Comparison of ENCODE assay signal across 23 cellular contexts in the genomic region with DNA sequence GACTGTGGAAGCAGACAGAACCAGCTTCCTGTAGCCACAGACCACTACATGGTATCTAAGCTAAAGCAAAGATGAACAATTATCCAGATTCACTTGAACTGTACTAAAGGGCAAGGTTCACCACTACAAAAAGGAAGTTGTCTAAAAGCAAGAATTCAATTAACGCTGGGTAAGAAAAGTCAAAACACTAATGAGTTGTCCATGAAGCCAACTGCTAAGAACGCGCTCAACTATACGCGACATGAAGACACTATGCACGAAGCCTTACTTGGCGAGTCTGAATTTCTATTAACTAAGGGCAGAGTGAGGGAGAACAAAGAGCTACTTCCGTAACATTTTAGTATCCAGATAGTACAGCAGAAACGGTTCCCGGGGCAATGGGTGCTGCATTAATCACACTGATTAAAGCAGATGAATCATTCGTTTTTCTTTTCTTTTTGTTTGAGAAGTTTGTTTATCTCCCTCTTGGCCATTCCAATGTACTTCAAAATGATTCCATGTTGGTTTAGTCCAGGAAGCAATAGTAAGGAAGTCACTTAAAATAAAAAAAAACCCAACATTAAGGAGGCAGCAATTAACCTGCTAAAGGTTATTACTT. TPM values are rescaled to one million over a fixed set of nuclear protein-coding genes. Genes with fewer than 3 reads are reported as not detected.
DNase-seq lines count a peak whose midpoint lies in the region; ATAC-seq, FAIRE-seq and TF ChIP-seq lines count a peak whose summit lies in the region.
"Had no signal": no experiment of that assay in that cellular context is flagged by ENCODE, and none has a peak within 500 bp of the region (broad histone marks: within the 10 kb centered on the region; RNA-seq: fewer than 3 reads in every experiment).

No MANE protein-coding gene starts in this region.

- BruUV-seq in PC-3 (replicated peaks; lab: Mats Ljungman, UMichigan), result no TSS peak
- no TSS peak for BruUV-seq in GM12878 (replicated peaks; lab: Mats Ljungman, UMichigan)

- TF ChIP-seq EP300 in GM12878 (IDR thresholded peaks at IDR 0.05; ENCODE audit: borderline replicate concordance in 1 of 2, control insufficient read depth in 1 of 2, low read depth in 2 of 2, low read length in 2 of 2), result no peak

- intact Hi-C loops in PC-3 (cut with micrococcal nuclease) (no loop called here), GM12878 (cut with micrococcal nuclease; ENCODE audit: unreplicated experiment) (loop anchor here (5.0 kb wide), 1 partner anchor 274 kb away; a partner anchor contains a TSS)

- no peak for FAIRE-seq in GM12878 (lab: Jason Lieb, UNC)
- FAIRE-seq: GM18507, islet of Langerhans had no signal

- H4K20me1 ChIP-seq in PC-3 (ENCODE audit: low read length) (peaks cover 32% of the 10 kb centered on the region), GM12878 (ENCODE audit: control insufficient read depth, insufficient read depth) (no peaks in the 10 kb centered on the region)

- ATAC-seq in PC-3 (peak; percentile 39), GM12878 (no peak)
- ATAC-seq in activated CD4-positive, CD25-positive, alpha-beta regulatory T cell treated with anti-CD3 and anti-CD28 coated beads, Interleukin-2, amount 50 U/mL, for 24 hours, result no peak
- ATAC-seq: psoas muscle had no signal

- H3K4me2 ChIP-seq in PC-3 (ENCODE audit: low read length) (no peak overlapping the region), GM12878 (ENCODE audit: control insufficient read depth, insufficient read depth) (no peak overlapping the region)
- H3K4me2 ChIP-seq: hepatocyte had no signal

- H3K36me3 Mint-ChIP-seq in nephron progenitor cell (ENCODE audit: low read depth), result peaks cover 89% of the 10 kb centered on the region

- SMC1A ChIA-PET in GM12878 (lab: Charles Lee; ENCODE audit: uncharacterized antibody, unreplicated experiment), result interaction anchor here (1.3 to 1.7 kb wide), 2 partner anchors 8 to 11 kb away, joined by 4 to 5 read pairs; no protein-coding TSS in a partner anchor

- in situ Hi-C loops in GM12878 (cut with MboI), result loop anchor here (10.0 kb wide), 1 partner anchor 732 kb away; a partner anchor contains a TSS

- H3K27me3 ChIP-seq in PC-3 (ENCODE audit: low read length) (no peaks in the 10 kb centered on the region), GM12878 (replicated peaks in 1 of 2; ENCODE audit: control insufficient read depth in 2 of 2, insufficient read depth in 2 of 2, low read length in 1 of 2) (no peaks in the 10 kb centered on the region)
- H3K27me3 ChIP-seq: breast epithelium, hepatocyte had no signal

- H3K27ac ChIP-seq in PC-3 (ENCODE audit: low read length) (no peak overlapping the region; the same call in 1 of the 2 replicates), GM12878 (ENCODE audit: control insufficient read depth, insufficient read depth) (no peak overlapping the region)
- H3K27ac ChIP-seq: breast epithelium, hepatocyte, psoas muscle, skin epidermis had no signal

- H3K4me1 ChIP-seq in PC-3 (ENCODE audit: insufficient read depth, low read length) (peaks cover 13% of the 10 kb centered on the region), GM12878 (ENCODE audit: control insufficient read depth, insufficient read depth, low read length) (no peaks in the 10 kb centered on the region)

- peaks cover 6% of the 10 kb centered on the region for H3K9me3 Mint-ChIP-seq in nephron progenitor cell
- H3K9me3 Mint-ChIP-seq: activated naive CD8-positive, alpha-beta T cell treated with anti-CD3 and anti-CD28 coated beads for 36 hours had no signal

- TF ChIP-seq POLR2A in GM12878 (IDR thresholded peaks at IDR 0.05; ENCODE audit: low read depth, low read length), result no peak

- TF ChIP-seq CTCF in PC-3 (conservative IDR thresholded peaks at IDR 0.05; ENCODE audit: low read depth, low read length) (no peak), GM12878 (IDR thresholded peaks at IDR 0.05 in 2 of 3, conservative IDR thresholded peaks at IDR 0.05 in 1 of 3; ENCODE audit: control insufficient read depth in 2 of 3, extremely low read depth in 1 of 3, insufficient read depth in 1 of 3, low read depth in 3 of 3, low read length in 3 of 3) (no peak), nephron progenitor cell (IDR thresholded peaks at IDR 0.05) (no peak)

- H3K4me3 ChIP-seq in PC-3 (ENCODE audit: low read length) (no peak overlapping the region), GM12878 (no peak overlapping the region)
- H3K4me3 ChIP-seq: breast epithelium, hepatocyte, psoas muscle, skin epidermis had no signal

- CTCF ChIA-PET in PC-3 (lab: Charles Lee), result no interaction called here
- CTCF ChIA-PET in GM12878 (lab: Yijun Ruan, JAX), result interaction anchor here (1.4 to 7.2 kb wide), 2 partner anchors 7 to 12 kb away, joined by 4 to 80 read pairs; a partner anchor contains a TSS

- H3K9me2 ChIP-seq in PC-3 (replicated peaks; ENCODE audit: low read length), result no peaks in the 10 kb centered on the region

- H3K9me3 ChIP-seq in PC-3 (ENCODE audit: low read length) (no peaks in the 10 kb centered on the region), GM12878 (replicated peaks; ENCODE audit: control insufficient read depth, insufficient read depth, low read length) (no peaks in the 10 kb centered on the region)
- H3K9me3 ChIP-seq: breast epithelium, Caco-2, psoas muscle had no signal

- H3K79me2 ChIP-seq in PC-3 (ENCODE audit: low read length) (peaks cover 50% of the 10 kb centered on the region), GM12878 (ENCODE audit: control insufficient read depth, insufficient read depth, low read length) (peaks cover 39% of the 10 kb centered on the region)

- DNase-seq in ELR (ENCODE audit: low read depth) (peak; percentile 50), PC-3 (peak; percentile 35), GM12878 (ENCODE audit: low read depth, low spot score) (no peak), nephron progenitor cell (no peak), globus pallidus (ENCODE audit: low spot score) (no peak), T1000 (lab: John Stamatoyannopoulos, UW) (no peak)
- no peak for DNase-seq in activated CD8-positive, alpha-beta memory T cell treated with anti-CD3 and anti-CD28 coated beads, Interleukin-2, amount 50 U/mL, for 48 hours
- DNase-seq: activated CD4-positive, alpha-beta T cell treated with anti-CD3 and anti-CD28 coated beads, Interleukin-2, amount 50 U/mL, for 4 hours; activated naive CD8-positive, alpha-beta T cell treated with anti-CD3 and anti-CD28 coated beads for 36 hours; Caco-2; foreskin fibroblast; psoas muscle; SHP77 treated with DMSO at 0.1 percent for 48 hours; stimulated activated CD4-positive, alpha-beta T cell treated with anti-CD3 and anti-CD28 coated beads, Interleukin-4, amount 100 ng/mL, for 24 hours; T-helper 1 cell had no signal

- RAD21 ChIA-PET in GM12878 (lab: Charles Lee; ENCODE audit: unreplicated experiment), result interaction anchor here (2.0 kb wide), 1 partner anchor 8 kb away, joined by 9 read pairs; a partner anchor contains a TSS

- H3K27ac Mint-ChIP-seq in nephron progenitor cell, result peak overlapping the region; percentile 4
- H3K27ac Mint-ChIP-seq: activated naive CD8-positive, alpha-beta T cell treated with anti-CD3 and anti-CD28 coated beads for 36 hours; B cell had no signal

- TF ChIP-seq RAD21 in GM12878 (IDR thresholded peaks at IDR 0.05; ENCODE audit: insufficient read depth, low read depth, low read length), result no peak

- peaks cover 23% of the 10 kb centered on the region for H3K4me1 Mint-ChIP-seq in nephron progenitor cell

- no peak overlapping the region for H3K4me3 Mint-ChIP-seq in nephron progenitor cell
- H3K4me3 Mint-ChIP-seq: activated naive CD8-positive, alpha-beta T cell treated with anti-CD3 and anti-CD28 coated beads for 36 hours; B cell; neural crest cell had no signal

- H3K27me3 Mint-ChIP-seq in nephron progenitor cell (ENCODE audit: low read depth, poor library complexity), result peaks cover 5% of the 10 kb centered on the region
- H3K27me3 Mint-ChIP-seq: B cell had no signal

- H3K36me3 ChIP-seq in PC-3 (ENCODE audit: low read depth, low read length) (peaks cover 77% of the 10 kb centered on the region), GM12878 (ENCODE audit: control insufficient read depth in 2 of 2, insufficient read depth in 2 of 2, low read length in 1 of 2) (peaks cover 3 to 37% of the 10 kb centered on the region in 2 experiments)
- H3K36me3 ChIP-seq: breast epithelium had no signal

- WGBS in GM12878 (ENCODE audit: insufficient coverage, insufficient replicate concordance, low lambda C conversion rate, missing lambda C conversion rate), result 88% methylated on average over 11 of the region's 11 CpGs

- H3F3A ChIP-seq in PC-3 (ENCODE audit: low read length, unreplicated experiment), result peaks cover 8% of the 10 kb centered on the region

- H2AFZ ChIP-seq in PC-3 (ENCODE audit: low read length), result no peak overlapping the region
- no peak overlapping the region for H2AFZ ChIP-seq in GM12878 (ENCODE audit: control insufficient read depth, low read depth, low read length)
- H2AFZ ChIP-seq: hepatocyte had no signal

- H3K9ac ChIP-seq in PC-3 (ENCODE audit: low read length) (no peak overlapping the region), GM12878 (ENCODE audit: control insufficient read depth, insufficient read depth, low read length) (no peak overlapping the region)

- POLR2A ChIA-PET in PC-3 (lab: Charles Lee; ENCODE audit: unreplicated experiment), result no interaction called here
- POLR2A ChIA-PET in GM12878 (lab: Charles Lee), result interaction anchor here (0.5 to 8.3 kb wide), 2 partner anchors 9 to 276 kb away, joined by 5 to 128 read pairs; a partner anchor contains a TSS

RNA-seq across cellular contexts. Expression of a gene that starts 2.8 kb away (rescaled TPM):
- total RNA-seq in PC-3 (2014; rRNA removed) (704 and 1,198 TPM in 2 replicates), GM12878 (2014; rRNA removed) (2,382 and 2,699 TPM in 2 replicates), GM12878 (2014; rRNA removed; fragmentation: Illumina TruSeq; extraction: Trizol) (3,837 and 4,067 TPM in 2 replicates), GM12878 (2021) (2,387 and 2,491 TPM in 2 replicates)
- total RNA-seq in GM12878 (2013; cell fraction: nucleolus; rRNA removed), result 436 and 466 TPM in 2 replicates
- 25,879 TPM for polyA plus RNA-seq in GM12878 (2011; ENCODE audit: low read depth)
- polyA plus RNA-seq in GM12878 (2011; rRNA removed) (6,408 and 6,567 TPM in 2 replicates), GM12878 (2014; fragmentation: Illumina TruSeq; extraction: Trizol) (5,078 and 7,979 TPM in 2 replicates), GM12878 (2014; fragmentation: Nextera tagmentation; extraction: Ambion mirVana) (1,000 to 10,000 TPM; 2,843 to 3,155 TPM), GM12878 (2014; rRNA removed) (5,701 and 5,848 TPM in 2 replicates), GM12878 (2016; fragmentation: Nextera tagmentation; extraction: Ambion mirVana) (1,000 to 10,000 TPM; 1,566 to 1,602 TPM)
- polyA plus RNA-seq in GM12878 (2011; cell fraction: cytosol; rRNA removed), result 6,382 and 6,408 TPM in 2 replicates
- 1,845 and 1,986 TPM in 2 replicates for polyA plus RNA-seq in GM12878 (2011; cell fraction: nucleus; rRNA removed)
- 6,609 and 6,771 TPM in 2 replicates for polyA plus RNA-seq in GM12878 (2012)
- 1,460 and 2,424 TPM in 2 replicates for polyA minus RNA-seq in GM12878 (2011; rRNA and poly(A)+ RNA removed)
- polyA minus RNA-seq in GM12878 (2011; cell fraction: cytosol; rRNA and poly(A)+ RNA removed), result 279 and 295 TPM in 2 replicates
- polyA minus RNA-seq in GM12878 (2011; cell fraction: nucleus; rRNA and poly(A)+ RNA removed), result 116 and 153 TPM in 2 replicates

RNA-seq across cellular contexts. Expression of a gene that starts 8.4 kb away (rescaled TPM):
- total RNA-seq in PC-3 (2014; rRNA removed) (118 and 150 TPM in 2 replicates), GM12878 (2014; rRNA removed) (174 and 216 TPM in 2 replicates), GM12878 (2014; rRNA removed; fragmentation: Illumina TruSeq; extraction: Trizol) (127 and 130 TPM in 2 replicates), GM12878 (2021) (99.3 and 107 TPM in 2 replicates)
- 152 and 163 TPM in 2 replicates for total RNA-seq in GM12878 (2013; cell fraction: nucleolus; rRNA removed)
- polyA plus RNA-seq in GM12878 (2011; ENCODE audit: low read depth), result 61.9 TPM
- polyA plus RNA-seq in GM12878 (2011; rRNA removed) (269 and 375 TPM in 2 replicates), GM12878 (2014; fragmentation: Illumina TruSeq; extraction: Trizol) (154 and 197 TPM in 2 replicates), GM12878 (2014; fragmentation: Nextera tagmentation; extraction: Ambion mirVana) (100 to 1,000 TPM; 219 to 334 TPM), GM12878 (2014; rRNA removed) (106 and 110 TPM in 2 replicates), GM12878 (2016; fragmentation: Nextera tagmentation; extraction: Ambion mirVana) (100 to 1,000 TPM; 263 to 264 TPM)
- polyA plus RNA-seq in GM12878 (2011; cell fraction: cytosol; rRNA removed), result 117 and 194 TPM in 2 replicates
- 61.4 and 63.5 TPM in 2 replicates for polyA plus RNA-seq in GM12878 (2011; cell fraction: nucleus; rRNA removed)
- 88.8 and 115 TPM in 2 replicates for polyA plus RNA-seq in GM12878 (2012)
- 200 and 263 TPM in 2 replicates for polyA minus RNA-seq in GM12878 (2011; rRNA and poly(A)+ RNA removed)
- polyA minus RNA-seq in GM12878 (2011; cell fraction: cytosol; rRNA and poly(A)+ RNA removed), result 86.3 and 90.9 TPM in 2 replicates
- 32.9 and 43.9 TPM in 2 replicates for polyA minus RNA-seq in GM12878 (2011; cell fraction: nucleus; rRNA and poly(A)+ RNA removed)

Comparison
In these comparisons a context has a peak if more than half of its experiments do, and no peak if none do; other contexts are left out.
1. DNase-seq: peak in ELR (single experiment) and PC-3 (single experiment); none in GM12878 (single experiment), nephron progenitor cell (single experiment), activated CD8-positive, alpha-beta memory T cell treated with anti-CD3 and anti-CD28 coated beads, Interleukin-2, amount 50 U/mL, for 48 hours (single experiment), globus pallidus (single experiment) and T1000 (single experiment).